ENCODE assay signal across 26 cellular contexts in the genomic region with DNA sequence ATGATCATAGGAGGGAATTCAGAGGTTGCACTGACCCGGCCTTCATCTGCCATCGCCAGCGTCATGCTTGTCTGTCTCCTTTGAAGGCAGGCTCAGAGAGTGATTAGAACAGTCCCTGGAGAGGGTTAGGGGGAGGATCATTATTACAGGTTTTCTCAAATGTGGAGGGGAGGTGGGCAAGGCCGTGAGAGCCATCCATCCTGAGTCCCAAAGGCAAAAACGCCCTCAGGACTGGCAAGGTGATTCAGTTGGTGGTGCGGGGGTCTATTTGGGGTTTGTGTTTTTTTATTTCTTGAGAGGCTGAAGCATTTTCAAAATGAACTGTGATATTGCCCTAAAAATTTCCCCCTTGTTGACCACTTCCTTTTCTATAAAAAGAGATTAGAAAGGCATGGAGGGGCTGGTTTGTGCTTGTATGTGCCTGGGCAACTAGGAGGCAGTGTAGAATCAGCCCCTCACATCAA. TPM values are rescaled to one million over a fixed set of nuclear protein-coding genes. Genes with fewer than 3 reads are reported as not detected.
DNase-seq lines count a peak whose midpoint lies in the region; ATAC-seq lines count a peak whose summit lies in the region.
"Had no signal": no experiment of that assay in that cellular context is flagged by ENCODE, and none has a peak within 500 bp of the region (broad histone marks: within the 10 kb centered on the region; RNA-seq: fewer than 3 reads in every experiment).

No MANE protein-coding gene starts in this region.

- no peak overlapping the region for H2BK12ac ChIP-seq in neuronal stem cell (ENCODE audit: low read length)

- H4K8ac ChIP-seq in neuronal stem cell (ENCODE audit: low read depth, low read length) = no peak overlapping the region

- no peak overlapping the region for H3K27ac ChIP-seq in neuronal stem cell (replicated peaks; ENCODE audit: low read length)
- H3K27ac ChIP-seq: 22Rv1, dorsolateral prefrontal cortex, left ventricle myocardium inferior, stomach, upper lobe of left lung had no signal

- DNase-seq in NCI-H82 (lab: John Stamatoyannopoulos, UW) (peak; percentile 29), NCI-H82 treated with DMSO at 0.1 percent for 48 hours (lab: John Stamatoyannopoulos, UW; ENCODE audit: unreplicated experiment) (no peak), sciatic nerve (ENCODE audit: low spot score) (no peak), iPS-NIHi7 (ENCODE audit: extremely low spot score) (no peak), neuronal stem cell (ENCODE audit: low spot score) (no peak)
- DNase-seq in activated naive CD4-positive, alpha-beta T cell treated with anti-CD3 and anti-CD28 coated beads, Interleukin-2, amount 50 U/mL, for 16 hours = no peak
- DNase-seq: activated CD4-positive, CD25-positive, alpha-beta regulatory T cell treated with anti-CD3 and anti-CD28 coated beads, Interleukin-2, amount 50 U/mL, for 72 hours; activated T-cell treated with anti-CD3 and anti-CD28 coated beads, Interleukin-2, amount 50 U/mL, for 72 hours; AML-193; aorta; central memory CD4-positive, alpha-beta T cell; dorsolateral prefrontal cortex; HFFc6; immature natural killer cell; left ventricle myocardium inferior; midbrain; NCI-H1417 treated with DMSO at 0.1 percent for 48 hours; NCI-H510A; nephron progenitor cell; stomach had no signal

- H3K4me2 ChIP-seq in neuronal stem cell (ENCODE audit: insufficient read depth, low read length, poor library complexity, severe bottlenecking) = no peak overlapping the region

- intact Hi-C loops in sciatic nerve (cut with DNase I) = no loop called here

- H2AK5ac ChIP-seq in neuronal stem cell (ENCODE audit: low read depth, low read length) = no peak overlapping the region

- H3K4ac ChIP-seq in neuronal stem cell (ENCODE audit: low read length) = no peak overlapping the region

- H3K9me3 ChIP-seq in neuronal stem cell (replicated peaks in 1 of 2; ENCODE audit: control insufficient read depth in 2 of 2, insufficient read depth in 1 of 2, low read depth in 1 of 2, low read length in 2 of 2) = no peaks in the 10 kb centered on the region

- H3K4me3 ChIP-seq in neuronal stem cell (ENCODE audit: low read length in 2 of 2) = no peak overlapping the region
- H3K4me3 ChIP-seq: dorsolateral prefrontal cortex, left ventricle myocardium inferior, stomach, upper lobe of left lung had no signal

- H3K9ac ChIP-seq in neuronal stem cell (ENCODE audit: low read depth, low read length, poor library complexity) = no peak overlapping the region

- no peak overlapping the region for H3K23ac ChIP-seq in neuronal stem cell (ENCODE audit: low read depth, low read length, poor library complexity)

- H2BK120ac ChIP-seq in neuronal stem cell (ENCODE audit: low read depth, low read length) = no peak overlapping the region

- no peaks in the 10 kb centered on the region for H3K27me3 ChIP-seq in neuronal stem cell (ENCODE audit: control insufficient read depth in 3 of 3, insufficient read depth in 3 of 3, low read depth in 1 of 3, low read length in 3 of 3)
- H3K27me3 ChIP-seq: dorsolateral prefrontal cortex, stomach, upper lobe of left lung had no signal

- no peak overlapping the region for H3K18ac ChIP-seq in neuronal stem cell (ENCODE audit: low read length)

- WGBS in neuronal stem cell (ENCODE audit: extremely low coverage in 2 of 2, insufficient read length in 2 of 2, insufficient replicate concordance in 1 of 2), 2 donors = no CpG with 5 or more reads among the region's 6 CpGs

- no peaks in the 10 kb centered on the region for H3K4me1 ChIP-seq in neuronal stem cell (ENCODE audit: control insufficient read depth in 2 of 2, insufficient read depth in 1 of 2, low read depth in 1 of 2, low read length in 2 of 2)
- H3K4me1 ChIP-seq: stomach had no signal

- no peak overlapping the region for H2BK5ac ChIP-seq in neuronal stem cell (ENCODE audit: low read length)

- no peak overlapping the region for H2AFZ ChIP-seq in neuronal stem cell (ENCODE audit: low read length)

- ATAC-seq in HG02588 (IDR thresholded peaks at IDR 0.05; ENCODE audit: unreplicated experiment) = peak; percentile 54
- peak; percentile 59 for ATAC-seq in HG03442 (IDR thresholded peaks at IDR 0.05; ENCODE audit: unreplicated experiment)
- no peak for ATAC-seq in sciatic nerve
- ATAC-seq: activated T-cell treated with anti-CD3 and anti-CD28 coated beads, Interleukin-2, amount 50 U/mL, for 72 hours; Right ventricle myocardium inferior had no signal

- H4K91ac ChIP-seq in neuronal stem cell (ENCODE audit: low read depth, low read length, poor library complexity) = no peak overlapping the region

- no peaks in the 10 kb centered on the region for H3K79me1 ChIP-seq in neuronal stem cell (ENCODE audit: low read depth, low read length)

- H2BK15ac ChIP-seq in neuronal stem cell (ENCODE audit: low read length) = no peak overlapping the region

- H3K14ac ChIP-seq in neuronal stem cell (ENCODE audit: low read length) = no peak overlapping the region

- no peaks in the 10 kb centered on the region for H3K36me3 ChIP-seq in neuronal stem cell (replicated peaks in 1 of 2; ENCODE audit: control insufficient read depth in 2 of 2, insufficient read depth in 2 of 2, low read length in 2 of 2)
- H3K36me3 ChIP-seq: left ventricle myocardium inferior, stomach, upper lobe of left lung had no signal

RNA-seq across cellular contexts. Expression of gene GYPC, which starts 39.3 kb away (rescaled TPM):
- total RNA-seq in sciatic nerve = 89.2 TPM
- polyA plus RNA-seq in neuronal stem cell (2013, experiment 1 of 2) = 24.1 TPM
- 24.1 TPM for polyA plus RNA-seq in neuronal stem cell (2013, experiment 2 of 2)
- total RNA-seq: MCF 10A had no signal
